Comparison of ENCODE assay signal across 17 cellular contexts in the genomic region with DNA sequence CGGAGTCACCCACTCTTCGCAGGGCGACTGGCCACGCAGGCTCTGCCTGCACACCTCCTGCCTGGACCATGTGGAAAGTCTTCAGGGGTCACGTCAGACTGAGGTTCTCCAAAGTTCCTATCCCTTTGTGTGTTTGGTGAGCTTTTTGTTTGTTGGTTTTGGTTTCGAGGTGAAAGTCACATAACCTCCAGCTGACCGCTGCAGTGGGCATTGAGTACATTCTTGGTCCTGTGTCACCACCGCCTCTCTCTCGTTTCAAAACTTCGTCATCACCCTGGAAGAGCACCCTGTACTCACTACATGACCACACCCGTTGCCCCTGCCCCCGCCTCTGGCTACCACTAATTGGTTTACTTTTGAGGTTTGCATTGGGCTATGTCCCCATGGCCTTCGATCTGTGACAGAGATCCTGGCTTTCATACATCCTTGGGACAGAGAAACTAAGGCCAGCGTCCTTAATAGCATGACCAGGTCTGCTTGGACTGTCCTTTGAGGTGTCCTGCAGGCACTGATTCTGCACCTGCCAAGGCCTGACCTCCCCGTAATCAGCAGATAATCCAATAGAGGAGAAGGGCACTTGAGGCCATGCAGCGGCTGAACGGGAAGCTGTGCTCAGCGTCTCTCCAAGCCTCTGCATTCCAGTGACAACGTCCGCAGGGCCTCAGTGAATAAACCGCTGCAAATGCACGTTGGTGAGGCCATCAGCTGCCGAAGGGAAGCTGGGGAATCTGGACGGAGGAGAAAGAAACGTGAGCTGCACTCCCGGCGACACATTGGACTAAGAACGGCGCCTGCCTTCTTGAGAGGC. TPM values are rescaled to one million over a fixed set of nuclear protein-coding genes. Genes with fewer than 3 reads are reported as not detected.
DNase-seq lines count a peak whose midpoint lies in the region; ATAC-seq and TF ChIP-seq lines count a peak whose summit lies in the region.
"Had no signal": no experiment of that assay in that cellular context is flagged by ENCODE, and none has a peak within 500 bp of the region (broad histone marks: within the 10 kb centered on the region; RNA-seq: fewer than 3 reads in every experiment).

No MANE protein-coding gene starts in this region.

- H3K79me2 ChIP-seq in GM23248 (ENCODE audit: insufficient read depth), result peaks cover 100% of the 10 kb centered on the region

- H3K4me1 Mint-ChIP-seq in progenitor cell of endocrine pancreas (ENCODE audit: low read depth), result peaks cover 82% of the 10 kb centered on the region

- H3K4me2 ChIP-seq in GM23248 (ENCODE audit: unreplicated experiment), result no peak overlapping the region
- H3K4me2 ChIP-seq: BLaER1 treated with 17β-estradiol and CSF1 and Interleukin-3, amounts not matched to agents 10 nM and 100 nM had no signal

- H3K4me1 ChIP-seq in SJSA1 (replicated peaks), result peaks cover 78% of the 10 kb centered on the region
- peaks cover 8% of the 10 kb centered on the region for H3K4me1 ChIP-seq in GM23248 (ENCODE audit: insufficient read depth)

- H3K27me3 ChIP-seq in SJSA1 (replicated peaks) (no peaks in the 10 kb centered on the region), GM23248 (replicated peaks; ENCODE audit: insufficient read depth) (no peaks in the 10 kb centered on the region)

- in situ Hi-C loops in GM23248 (cut with MboI), result no loop called here

- H3K36me3 Mint-ChIP-seq in progenitor cell of endocrine pancreas (ENCODE audit: insufficient read depth), result peaks cover 21% of the 10 kb centered on the region

- DNase-seq in HuH-7 (ENCODE audit: low spot score) (peak; percentile 64), SJSA1 (ENCODE audit: low read depth in 1 of 2, low spot score in 2 of 2) (peak; percentile 94 to 95), iris pigment epithelial cell (ENCODE audit: low read depth) (peak; percentile 43), progenitor cell of endocrine pancreas (ENCODE audit: low spot score, unreplicated experiment) (no peak), NOMO-1 treated with dmso at 0.1 percent for 144 hours (lab: John Stamatoyannopoulos, UW; ENCODE audit: unreplicated experiment) (no peak), GM19240 (ENCODE audit: insufficient read length, low spot score) (no peak), GM23248 (no peak)
- DNase-seq: activated CD8-positive, alpha-beta T cell treated with anti-CD3 and anti-CD28 coated beads, Interleukin-2, amount 10 ng/mL, durations not matched to agents 7 days and 5 days; activated effector memory CD4-positive, alpha-beta T cell treated with anti-CD3 and anti-CD28 coated beads, Interleukin-2, amount 50 U/mL, for 16 hours; EL; head of caudate nucleus; left ventricle myocardium inferior; NCI-H1105 treated with DMSO at 0.1 percent for 48 hours; T-helper 9 cell had no signal

- H3K4me3 Mint-ChIP-seq in progenitor cell of endocrine pancreas (ENCODE audit: low read depth), result peak overlapping the region; percentile 40
- H3K4me3 Mint-ChIP-seq: activated CD8-positive, alpha-beta T cell treated with anti-CD3 and anti-CD28 coated beads, Interleukin-2, amount 10 ng/mL, durations not matched to agents 7 days and 5 days had no signal

- ATAC-seq in HG03135 (IDR thresholded peaks at IDR 0.05; ENCODE audit: unreplicated experiment), result no peak
- ATAC-seq: activated CD8-positive, alpha-beta T cell treated with anti-CD3 and anti-CD28 coated beads, Interleukin-2, amount 10 ng/mL, durations not matched to agents 7 days and 5 days had no signal

- H2AFZ ChIP-seq in GM23248, result no peak overlapping the region

- no peak overlapping the region for H3K9ac ChIP-seq in GM23248
- H3K9ac ChIP-seq: BLaER1 treated with 17β-estradiol and CSF1 and Interleukin-3, amounts not matched to agents 10 nM and 100 nM had no signal

- H3K9me3 ChIP-seq in SJSA1 (replicated peaks) (no peaks in the 10 kb centered on the region), GM23248 (ENCODE audit: low read depth) (no peaks in the 10 kb centered on the region)
- H3K9me3 ChIP-seq: BLaER1 treated with 17β-estradiol and CSF1 and Interleukin-3, amounts not matched to agents 10 nM and 100 nM; HAP-1; left ventricle myocardium inferior had no signal

- peak overlapping the region; percentile 80 for H3K27ac ChIP-seq in SJSA1
- H3K27ac ChIP-seq in GM23248, result no peak overlapping the region
- H3K27ac ChIP-seq: BLaER1 treated with 17β-estradiol and CSF1 and Interleukin-3, amounts not matched to agents 10 nM and 100 nM; left ventricle myocardium inferior had no signal

- peaks cover 6% of the 10 kb centered on the region for H4K20me1 ChIP-seq in GM23248 (ENCODE audit: insufficient read depth)

- TF ChIP-seq CTCF in progenitor cell of endocrine pancreas (IDR thresholded peaks at IDR 0.05; ENCODE audit: unreplicated experiment), result no peak

- peaks cover 25% of the 10 kb centered on the region for H3F3A ChIP-seq in GM23248 (ENCODE audit: insufficient read depth)

- no peaks in the 10 kb centered on the region for H3K9me2 ChIP-seq in GM23248 (ENCODE audit: insufficient read depth)

- H3K36me3 ChIP-seq in SJSA1 (peaks cover 88% of the 10 kb centered on the region), GM23248 (ENCODE audit: low read depth) (peaks cover 29% of the 10 kb centered on the region; the same call in 1 of the 2 replicates)
- H3K36me3 ChIP-seq: BLaER1 treated with 17β-estradiol and CSF1 and Interleukin-3, amounts not matched to agents 10 nM and 100 nM had no signal

- no peaks in the 10 kb centered on the region for H3K27me3 Mint-ChIP-seq in progenitor cell of endocrine pancreas

- H3K9me3 Mint-ChIP-seq in progenitor cell of endocrine pancreas (ENCODE audit: low read depth), result no peaks in the 10 kb centered on the region

- H3K4me3 ChIP-seq in SJSA1, result no peak overlapping the region
- no peak overlapping the region for H3K4me3 ChIP-seq in GM23248
- H3K4me3 ChIP-seq: BLaER1 treated with 17β-estradiol and CSF1 and Interleukin-3, amounts not matched to agents 10 nM and 100 nM; HAP-1; left ventricle myocardium inferior had no signal

- WGBS in GM23248 (ENCODE audit: low coverage in 1 of 2, low lambda C conversion rate in 2 of 2, missing lambda C conversion rate in 2 of 2), 2 experiments, result 83 to 85% methylated on average over 29 of the region's 29 CpGs

- H3K27ac Mint-ChIP-seq in progenitor cell of endocrine pancreas, result peak overlapping the region; percentile 93
- H3K27ac Mint-ChIP-seq: activated CD8-positive, alpha-beta T cell treated with anti-CD3 and anti-CD28 coated beads, Interleukin-2, amount 10 ng/mL, durations not matched to agents 7 days and 5 days had no signal

RNA-seq across cellular contexts. Expression of gene SH3BP4, which starts 46.8 kb away (rescaled TPM):
- 78.6 and 117 TPM in 2 replicates for total RNA-seq in SJSA1 (2014; rRNA removed; shearing (Covaris generic))
- 45.7 and 49.0 TPM in 2 replicates for total RNA-seq in progenitor cell of endocrine pancreas
- 96.0 and 100 TPM in 2 replicates for total RNA-seq in GM23248 (2014; rRNA removed; shearing (Covaris generic))
- 59.3 and 59.5 TPM in 2 replicates for polyA plus RNA-seq in GM23248 (2016; fragmentation: Nextera tagmentation; extraction: Ambion mirVana)
- total RNA-seq: activated CD8-positive, alpha-beta T cell treated with anti-CD3 and anti-CD28 coated beads, Interleukin-2, amount 10 ng/mL, durations not matched to agents 7 days and 5 days had no signal

Comparison
In these comparisons a context has a peak if more than half of its experiments do, and no peak if none do; other contexts are left out.
1. DNase-seq: peak in HuH-7 (single experiment), SJSA1 (2 of 2) and iris pigment epithelial cell (single experiment); none in progenitor cell of endocrine pancreas (single experiment), NOMO-1 treated with dmso at 0.1 percent for 144 hours (single experiment), GM19240 (single experiment) and GM23248 (single experiment).